In the genomic region with DNA sequence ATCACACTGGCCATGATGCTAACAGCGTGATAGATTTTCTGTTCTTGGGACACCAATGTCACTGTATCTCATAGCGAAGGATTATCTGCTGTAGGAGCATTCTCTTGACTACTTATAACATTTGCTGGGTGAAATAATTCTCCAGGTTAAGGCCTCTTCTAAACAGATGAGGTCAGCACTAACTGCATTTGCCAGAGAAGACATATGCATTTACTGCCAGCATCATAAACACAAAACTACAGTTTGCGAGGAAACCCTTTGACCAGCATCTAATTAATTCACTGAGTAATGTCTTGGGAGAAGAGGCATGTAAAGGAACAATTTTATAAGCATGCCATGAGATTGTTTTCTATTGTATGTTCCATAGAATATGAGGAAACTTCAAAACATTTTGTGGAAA, we compare ENCODE assay signal across 25 cellular contexts. TPM values are rescaled to one million over a fixed set of nuclear protein-coding genes. Genes with fewer than 3 reads are reported as not detected.
A peak's percentile ranks its signal among the peaks of the same experiment; 100 is the strongest.
DNase-seq lines count a peak whose midpoint lies in the region; ATAC-seq and TF ChIP-seq lines count a peak whose summit lies in the region.
"Had no signal": no experiment of that assay in that cellular context is flagged by ENCODE, and none has a peak within 500 bp of the region (broad histone marks: within the 10 kb centered on the region; RNA-seq: fewer than 3 reads in every experiment).

No MANE protein-coding gene starts in this region.

- H3K27me3 ChIP-seq in ovary, result no peaks in the 10 kb centered on the region
- H3K27me3 ChIP-seq: BLaER1 had no signal

- H3K36me3 ChIP-seq in HEK293 (ENCODE audit: control insufficient read depth in 2 of 2, insufficient read depth in 1 of 2, low read length in 2 of 2), result no peaks in the 10 kb centered on the region
- H3K36me3 ChIP-seq in ovary, result no peaks in the 10 kb centered on the region

- no peaks in the 10 kb centered on the region for H3K27me3 Mint-ChIP-seq in nephron (ENCODE audit: low read depth)
- H3K27me3 Mint-ChIP-seq: B cell; CD4-positive, CD25-positive, alpha-beta regulatory T cell had no signal

- peak overlapping the region; percentile 58 to 84 (median 64) for H3K27ac Mint-ChIP-seq in nephron
- H3K27ac Mint-ChIP-seq: B cell; CD4-positive, CD25-positive, alpha-beta regulatory T cell; CD8-positive, alpha-beta T cell; GM23338; H9; HFFc6 had no signal

- TF ChIP-seq CTCF in HEK293 (tag by site-specific recombination; IDR thresholded peaks at IDR 0.05) (no peak), LNCaP clone FGC (IDR thresholded peaks at IDR 0.05; ENCODE audit: control insufficient read depth, extremely low read depth, insufficient read depth) (no peak), nephron (IDR thresholded peaks at IDR 0.05; ENCODE audit: unreplicated experiment in 3 of 3) (no peak), ovary (IDR thresholded peaks at IDR 0.05) (no peak)

- H3K9me3 ChIP-seq in HEK293 (ENCODE audit: control insufficient read depth, insufficient read depth, low read depth, low read length) (no peaks in the 10 kb centered on the region), ovary (no peaks in the 10 kb centered on the region)
- H3K9me3 ChIP-seq: BLaER1 had no signal

- H3K27ac ChIP-seq in HEK293 (ENCODE audit: extremely low read depth, low read depth, low read length) (no peak overlapping the region), ovary (no peak overlapping the region)
- H3K27ac ChIP-seq: BLaER1, C4-2B had no signal

- H3K4me3 Mint-ChIP-seq in nephron, result no peak overlapping the region
- H3K4me3 Mint-ChIP-seq: B cell; CD4-positive, CD25-positive, alpha-beta regulatory T cell; CD8-positive, alpha-beta T cell; GM23338; H9; HFFc6 had no signal

- POLR2A ChIA-PET in HEK293 (lab: Yijun Ruan, JAX), result no interaction called here

- H3K36me3 Mint-ChIP-seq in nephron (ENCODE audit: low read depth), result no peaks in the 10 kb centered on the region

- ATAC-seq in GM18505 (IDR thresholded peaks at IDR 0.05; ENCODE audit: unreplicated experiment) (no peak), HG03439 (IDR thresholded peaks at IDR 0.05; ENCODE audit: unreplicated experiment) (no peak)
- ATAC-seq: CD8-positive, alpha-beta T cell; GM23338; HCT116 had no signal

- intact Hi-C loops in ovary (cut with DNase I), result loop anchor here in 1 of 4 donors (5.0 kb wide), 1 partner anchor 87 kb away; no protein-coding TSS in a partner anchor

- TF ChIP-seq EP300 in ovary (IDR thresholded peaks at IDR 0.05), result no peak

- DNase-seq in LNCaP clone FGC (ENCODE audit: low read depth), result peak; percentile 41
- peak; percentile 18 for DNase-seq in left kidney (ENCODE audit: low read depth, low spot score)
- DNase-seq in ovary, result no peak
- no peak for DNase-seq in COLO829 (ENCODE audit: low spot score)
- DNase-seq: CD4-positive, CD25-positive, alpha-beta regulatory T cell; CD8-positive, alpha-beta T cell; DMS 273 treated with DMSO at 0.1 percent for 48 hours; DMS79; EL; GDM1; H9; HFFc6 had no signal

- CTCF ChIA-PET in HEK293 (lab: Yijun Ruan, JAX), result no interaction called here

- TF ChIP-seq POLR2A in ovary (IDR thresholded peaks at IDR 0.05), result no peak
- no peak for TF ChIP-seq POLR2A in GM18505 (IDR thresholded peaks at IDR 0.05; ENCODE audit: borderline replicate concordance, extremely low read depth, insufficient read depth, insufficient read length)

- WGBS in ovary, 3 donors, result 94 to 98% (median 98%) methylated on average over 3 of the region's 3 CpGs

- H3K4me1 ChIP-seq in HEK293 (ENCODE audit: control insufficient read depth, insufficient read depth, low read length), result peaks cover 7% of the 10 kb centered on the region
- peaks cover 3% of the 10 kb centered on the region for H3K4me1 ChIP-seq in ovary (ENCODE audit: insufficient read depth)

- no peak overlapping the region for H3K4me3 ChIP-seq in HEK293 (ENCODE audit: low read depth, low read length)
- H3K4me3 ChIP-seq in LNCaP clone FGC (ENCODE audit: low read depth, low read length), result no peak overlapping the region
- no peak overlapping the region for H3K4me3 ChIP-seq in ovary
- H3K4me3 ChIP-seq: BLaER1, GM12878, GM23338 had no signal

- no peaks in the 10 kb centered on the region for H3K9me3 Mint-ChIP-seq in nephron
- H3K9me3 Mint-ChIP-seq: CD4-positive, CD25-positive, alpha-beta regulatory T cell; CD8-positive, alpha-beta T cell; GM23338; H9; HFFc6 had no signal

- H3K4me1 Mint-ChIP-seq in nephron, result peaks cover 47% of the 10 kb centered on the region

TF ChIP-seq in HEK293, 187 proteins besides CTCF, POLR2A, EP300 and RAD21:
- TF ChIP-seq, protein P1, sequence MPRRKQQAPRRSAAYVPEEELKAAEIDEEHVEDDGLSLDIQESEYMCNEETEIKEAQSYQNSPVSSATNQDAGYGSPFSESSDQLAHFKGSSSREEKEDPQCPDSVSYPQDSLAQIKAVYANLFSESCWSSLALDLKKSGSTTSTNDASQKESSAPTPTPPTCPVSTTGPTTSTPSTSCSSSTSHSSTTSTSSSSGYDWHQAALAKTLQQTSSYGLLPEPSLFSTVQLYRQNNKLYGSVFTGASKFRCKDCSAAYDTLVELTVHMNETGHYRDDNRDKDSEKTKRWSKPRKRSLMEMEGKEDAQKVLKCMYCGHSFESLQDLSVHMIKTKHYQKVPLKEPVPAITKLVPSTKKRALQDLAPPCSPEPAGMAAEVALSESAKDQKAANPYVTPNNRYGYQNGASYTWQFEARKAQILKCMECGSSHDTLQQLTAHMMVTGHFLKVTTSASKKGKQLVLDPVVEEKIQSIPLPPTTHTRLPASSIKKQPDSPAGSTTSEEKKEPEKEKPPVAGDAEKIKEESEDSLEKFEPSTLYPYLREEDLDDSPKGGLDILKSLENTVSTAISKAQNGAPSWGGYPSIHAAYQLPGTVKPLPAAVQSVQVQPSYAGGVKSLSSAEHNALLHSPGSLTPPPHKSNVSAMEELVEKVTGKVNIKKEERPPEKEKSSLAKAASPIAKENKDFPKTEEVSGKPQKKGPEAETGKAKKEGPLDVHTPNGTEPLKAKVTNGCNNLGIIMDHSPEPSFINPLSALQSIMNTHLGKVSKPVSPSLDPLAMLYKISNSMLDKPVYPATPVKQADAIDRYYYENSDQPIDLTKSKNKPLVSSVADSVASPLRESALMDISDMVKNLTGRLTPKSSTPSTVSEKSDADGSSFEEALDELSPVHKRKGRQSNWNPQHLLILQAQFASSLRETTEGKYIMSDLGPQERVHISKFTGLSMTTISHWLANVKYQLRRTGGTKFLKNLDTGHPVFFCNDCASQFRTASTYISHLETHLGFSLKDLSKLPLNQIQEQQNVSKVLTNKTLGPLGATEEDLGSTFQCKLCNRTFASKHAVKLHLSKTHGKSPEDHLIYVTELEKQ (tag by site-specific recombination; IDR thresholded peaks at IDR 0.05; ENCODE audit: borderline replicate concordance), result peak; percentile 37; the same call in 1 of the 2 replicates
- no peak for TF ChIP-seq ZNF626 (tag by site-specific recombination; IDR thresholded peaks at IDR 0.05)
- TF ChIP-seq, protein P2, sequence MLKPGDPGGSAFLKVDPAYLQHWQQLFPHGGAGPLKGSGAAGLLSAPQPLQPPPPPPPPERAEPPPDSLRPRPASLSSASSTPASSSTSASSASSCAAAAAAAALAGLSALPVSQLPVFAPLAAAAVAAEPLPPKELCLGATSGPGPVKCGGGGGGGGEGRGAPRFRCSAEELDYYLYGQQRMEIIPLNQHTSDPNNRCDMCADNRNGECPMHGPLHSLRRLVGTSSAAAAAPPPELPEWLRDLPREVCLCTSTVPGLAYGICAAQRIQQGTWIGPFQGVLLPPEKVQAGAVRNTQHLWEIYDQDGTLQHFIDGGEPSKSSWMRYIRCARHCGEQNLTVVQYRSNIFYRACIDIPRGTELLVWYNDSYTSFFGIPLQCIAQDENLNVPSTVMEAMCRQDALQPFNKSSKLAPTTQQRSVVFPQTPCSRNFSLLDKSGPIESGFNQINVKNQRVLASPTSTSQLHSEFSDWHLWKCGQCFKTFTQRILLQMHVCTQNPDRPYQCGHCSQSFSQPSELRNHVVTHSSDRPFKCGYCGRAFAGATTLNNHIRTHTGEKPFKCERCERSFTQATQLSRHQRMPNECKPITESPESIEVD (tag by site-specific recombination; IDR thresholded peaks at IDR 0.05), result peak; percentile 91
- TF ChIP-seq ATF2 (tag by site-specific recombination; IDR thresholded peaks at IDR 0.05; ENCODE audit: low read depth), result peak; percentile 44; the same call in 1 of the 2 replicates
- TF ChIP-seq FEZF1 (tag by site-specific recombination; IDR thresholded peaks at IDR 0.05), result peak; percentile 81
- no peak for TF ChIP-seq ZNF558 (tag by site-specific recombination; IDR thresholded peaks at IDR 0.05)
- peak; percentile 90 for TF ChIP-seq ZBTB44 (tag by site-specific recombination; IDR thresholded peaks at IDR 0.05)
- 0 out of 2 replicates have a peak, but pooled peaks have one; percentile 15 for TF ChIP-seq ZEB2 (tag by site-specific recombination; IDR thresholded peaks at IDR 0.05)

RNA-seq across cellular contexts. Expression of gene TBC1D1, which starts 13.9 kb away (rescaled TPM):
- total RNA-seq in ovary, result 100 to 1,000 TPM in 1 of 7 donors, 10 to 100 TPM in 6; 41.9 to 104 (median 63.9) TPM
- polyA plus RNA-seq in ovary, result 10 to 100 TPM; 39.5 to 96.1 TPM

RNA-seq across cellular contexts. Expression of gene PTTG2, which starts 55.4 kb away (rescaled TPM):
- 1 to 10 TPM in 1 of 7 donors, under 1 TPM in 5, not detected in 1; 0.31 to 2.3 (median 0.77) TPM for total RNA-seq in ovary
- under 1 TPM; 0.13 to 0.32 TPM for polyA plus RNA-seq in ovary
- total RNA-seq: A172, GM23338, H4, H9, HFFc6 had no signal
- polyA plus RNA-seq: AG04450; CD4-positive, CD25-positive, alpha-beta regulatory T cell had no signal

Comparison
In these comparisons a context has a peak if more than half of its experiments do, and no peak if none do; other contexts are left out.
1. DNase-seq: peak in LNCaP clone FGC (single experiment) and left kidney (single experiment); none in ovary (0 of 5) and COLO829 (single experiment).